In genomic region chr14:92783813-92784431, GRCh38 we compare ENCODE assay signal across 8 cellular contexts. TPM values are rescaled to one million over a fixed set of nuclear protein-coding genes. Genes with fewer than 3 reads are reported as not detected.
A peak's percentile ranks its signal among the peaks of the same experiment; 100 is the strongest.
DNase-seq lines count a peak whose midpoint lies in the region; ATAC-seq and TF ChIP-seq lines count a peak whose summit lies in the region.

No MANE protein-coding gene starts in this region.

- CTCF ChIA-PET in Panc1 (lab: Charles Lee) = interaction anchor here (0.5 to 1.0 kb wide), 2 partner anchors 14 to 70 kb away, joined by 3 to 4 read pairs; no protein-coding TSS in a partner anchor

- in situ Hi-C loops in Panc1 (cut with HindIII; ENCODE audit: low pct_unique_long_range_greater_than_20kb, low sequenced_read_pairs) = no loop called here

- DNase-seq in CD14-positive monocyte (ENCODE audit: low spot score) = no peak
- DNase-seq in LoVo (ENCODE audit: low spot score) = peak; percentile 67
- DNase-seq in Panc1 (ENCODE audit: low read depth, low spot score) = peak; percentile 60
- peak; percentile 42 for DNase-seq in central memory CD4-positive, alpha-beta T cell
- no peak for DNase-seq in left lobe of liver (ENCODE audit: low spot score)
- peak in 1 of 2 donors; percentile 25 for DNase-seq in tibial artery
- DNase-seq in effector CD4-positive, alpha-beta T cell = no peak

- peaks cover 1% of the 10 kb centered on the region; the same call in 1 of the 2 replicates for H3K9me3 ChIP-seq in Panc1 (ENCODE audit: control insufficient read depth, insufficient read depth, low read depth, low read length)
- H3K9me3 ChIP-seq in tibial artery = peaks cover 0 to 6% (median 0%) of the 10 kb centered on the region in 3 donors

- ATAC-seq in GM18867 (IDR thresholded peaks at IDR 0.05; ENCODE audit: unreplicated experiment) (peak; percentile 56), Panc1 (peak; percentile 91), left lobe of liver (peak; percentile 90)

- H3K27ac Mint-ChIP-seq in CD14-positive monocyte = no peak overlapping the region

- no TSS peak for BruUV-seq in Panc1 (replicated peaks; lab: Mats Ljungman, UMichigan)

- peaks cover 0 to 4% (median 2%) of the 10 kb centered on the region in 3 donors for H3K27me3 Mint-ChIP-seq in CD14-positive monocyte (ENCODE audit: low read depth in 3 of 3)

- no peak overlapping the region for H3K4me3 Mint-ChIP-seq in CD14-positive monocyte

- H3K27ac ChIP-seq in Panc1 (ENCODE audit: low read length) (no peak overlapping the region), tibial artery (no peak overlapping the region)

- intact Hi-C loops in CD14-positive monocyte (cut with micrococcal nuclease) = loop anchor here (2.0 to 5.0 kb wide), 2 partner anchors 69 to 72 kb away; no protein-coding TSS in a partner anchor
- intact Hi-C loops in Panc1 (cut with micrococcal nuclease; ENCODE audit: unreplicated experiment) = loop anchor here (2.0 kb wide), 1 partner anchor 69 kb away; no protein-coding TSS in a partner anchor
- intact Hi-C loops in tibial artery (cut with DNase I; ENCODE audit: low total_unique reads) = loop anchor here (2.0 kb wide), 1 partner anchor 69 kb away; no protein-coding TSS in a partner anchor

- peaks cover 40% of the 10 kb centered on the region for H3K4me1 Mint-ChIP-seq in CD14-positive monocyte

- H3K4me1 ChIP-seq in Panc1 (ENCODE audit: control insufficient read depth, insufficient read depth, low read length) (no peaks in the 10 kb centered on the region), tibial artery (peaks cover 0 to 5% (median 2%) of the 10 kb centered on the region in 4 donors)

- H3K9me3 Mint-ChIP-seq in CD14-positive monocyte = peaks cover 0 to 16% (median 7%) of the 10 kb centered on the region in 7 donors

- H3K27me3 ChIP-seq in Panc1 (ENCODE audit: control insufficient read depth, insufficient read depth, low read length) = no peaks in the 10 kb centered on the region
- no peaks in the 10 kb centered on the region for H3K27me3 ChIP-seq in tibial artery

- POLR2A ChIA-PET in Panc1 (lab: Charles Lee) = no interaction called here

- H3K4me3 ChIP-seq in Panc1 (ENCODE audit: low read depth in 2 of 2, low read length in 2 of 2) (no peak overlapping the region), tibial artery (no peak overlapping the region)

- no peaks in the 10 kb centered on the region for H3K36me3 Mint-ChIP-seq in CD14-positive monocyte

- H3K36me3 ChIP-seq in Panc1 (ENCODE audit: control insufficient read depth, insufficient read depth, low read length) = no peaks in the 10 kb centered on the region
- H3K36me3 ChIP-seq in tibial artery = no peaks in the 10 kb centered on the region

- peak; percentile 75 for TF ChIP-seq CTCF in CD14-positive monocyte (IDR thresholded peaks at IDR 0.05)
- TF ChIP-seq CTCF in Panc1 (IDR thresholded peaks at IDR 0.05) = peak; percentile 65
- peak; percentile 51 to 72 for TF ChIP-seq CTCF in tibial artery (IDR thresholded peaks at IDR 0.05)

RNA-seq across cellular contexts. Expression of gene GOLGA5, which starts 10.2 kb away (rescaled TPM):
- polyA plus RNA-seq in CD14-positive monocyte = 10 to 100 TPM; 12.4 to 19.0 TPM
- total RNA-seq in Panc1 (2021; ENCODE audit: unreplicated experiment) = 22.3 TPM
- polyA plus RNA-seq in Panc1 (2012; ENCODE audit: insufficient read length) = 13.9 TPM
- total RNA-seq in left lobe of liver = 20.9 TPM

RNA-seq across cellular contexts. Expression of gene LGMN, which starts 35.5 kb away (rescaled TPM):
- polyA plus RNA-seq in CD14-positive monocyte = 1 to 10 TPM; 1.7 to 3.3 TPM
- total RNA-seq in Panc1 (2021; ENCODE audit: unreplicated experiment) (37.2 TPM), left lobe of liver (47.0 TPM)
- 77.8 TPM for polyA plus RNA-seq in Panc1 (2012; ENCODE audit: insufficient read length)

Comparison
In these comparisons a context has a peak if more than half of its experiments do, and no peak if none do; other contexts are left out.
1. DNase-seq: peak in LoVo (single experiment), Panc1 (single experiment) and central memory CD4-positive, alpha-beta T cell (single experiment); none in CD14-positive monocyte (single experiment), left lobe of liver (single experiment) and effector CD4-positive, alpha-beta T cell (single experiment).
2. Peak in every context shown above with its lines, with median percentiles within 50 percentile points of each other: CTCF ChIP-seq and ATAC-seq.